ENCODE assay signal across 22 cellular contexts in the genomic region with DNA sequence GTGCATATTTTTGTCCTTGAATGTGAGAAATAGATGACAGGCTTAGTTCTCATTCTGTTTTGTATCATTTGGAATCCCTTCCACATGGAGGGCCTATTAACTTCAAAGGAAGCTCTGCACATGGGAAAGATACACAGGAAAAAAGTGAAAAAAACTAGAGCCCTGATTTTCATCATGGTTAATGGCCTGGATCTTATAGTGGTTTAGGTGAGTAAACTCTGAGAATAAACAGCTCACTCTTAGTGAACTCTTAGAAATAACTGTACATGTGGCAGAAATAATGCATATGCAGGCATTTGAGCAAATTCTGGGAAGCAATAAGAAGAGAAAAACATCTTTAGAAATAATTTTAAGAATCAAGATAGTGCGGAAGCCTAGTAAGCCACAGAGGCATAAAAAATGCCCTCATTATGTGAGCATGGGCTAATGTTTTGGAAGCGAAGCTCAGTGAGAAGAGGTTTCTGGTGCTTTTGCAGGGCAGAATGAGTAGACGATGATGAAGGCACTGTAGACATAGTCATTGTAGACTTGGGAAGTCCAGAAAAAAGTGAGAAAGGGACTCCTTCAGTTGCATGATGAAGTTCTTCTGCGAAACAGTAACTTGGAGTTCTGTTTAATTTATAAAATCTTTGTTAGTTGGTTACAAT.
"Had no signal": no experiment of that assay in that cellular context is flagged by ENCODE, and none has a peak within 500 bp of the region (broad histone marks: within the 10 kb centered on the region; RNA-seq: fewer than 3 reads in every experiment).

No MANE protein-coding gene starts in this region.

- H3K27me3 Mint-ChIP-seq: activated CD4-positive, alpha-beta memory T cell treated with anti-CD3 and anti-CD28 coated beads, Interleukin-2, amount 10 ng/mL, durations not matched to agents 7 days and 5 days; activated naive CD4-positive, alpha-beta T cell treated with anti-CD3 and anti-CD28 coated beads, Interleukin-2, amount 50 U/mL, for 24 hours had no signal

- H3K27ac Mint-ChIP-seq: activated CD4-positive, alpha-beta memory T cell treated with anti-CD3 and anti-CD28 coated beads, Interleukin-2, amount 10 ng/mL, durations not matched to agents 7 days and 5 days; activated naive CD4-positive, alpha-beta T cell treated with anti-CD3 and anti-CD28 coated beads, Interleukin-2, amount 50 U/mL, for 24 hours; activated T-helper 1 cell treated with anti-CD3 and anti-CD28 coated beads, Interleukin-12 subunit alpha, Interleukin-12 subunit beta, Interleukin-2, Interleukin-4 antibody, amounts not matched to agents 30 ng/mL and 10 ng/mL and 1 ng/mL, durations not matched to agents 14 hours and 24 hours and 36 hours had no signal

- ATAC-seq: esophagus mucosa, right lobe of liver had no signal

- H3K9me3 Mint-ChIP-seq: activated naive CD4-positive, alpha-beta T cell treated with anti-CD3 and anti-CD28 coated beads, Interleukin-2, amount 50 U/mL, for 24 hours had no signal

- DNase-seq: activated CD4-positive, alpha-beta memory T cell treated with anti-CD3 and anti-CD28 coated beads, Interleukin-2, amount 10 ng/mL, durations not matched to agents 7 days and 5 days; activated CD4-positive, alpha-beta T cell treated with anti-CD3 and anti-CD28 coated beads for 48 hours; activated CD4-positive, CD25-positive, alpha-beta regulatory T cell; activated gamma-delta T cell treated with Interleukin-2 at 50 U/mL for 16 hours; aorta; brain microvascular endothelial cell; caudate nucleus; effector memory CD4-positive, alpha-beta T cell; hypothalamus; occipital lobe; right lobe of liver; stimulated activated CD4-positive, alpha-beta T cell treated with anti-CD3 and anti-CD28 coated beads, Interleukin-2, amount 100 ng/mL, for 24 hours; stimulated activated naive CD4-positive, alpha-beta T cell; T1000; testis; trophoblast cell had no signal

- H3K4me3 Mint-ChIP-seq: activated CD4-positive, alpha-beta memory T cell treated with anti-CD3 and anti-CD28 coated beads, Interleukin-2, amount 10 ng/mL, durations not matched to agents 7 days and 5 days; activated naive CD4-positive, alpha-beta T cell treated with anti-CD3 and anti-CD28 coated beads, Interleukin-2, amount 50 U/mL, for 24 hours; activated T-helper 1 cell treated with anti-CD3 and anti-CD28 coated beads, Interleukin-12 subunit alpha, Interleukin-12 subunit beta, Interleukin-2, Interleukin-4 antibody, amounts not matched to agents 30 ng/mL and 10 ng/mL and 1 ng/mL, durations not matched to agents 14 hours and 24 hours and 36 hours; neural crest cell had no signal

- FAIRE-seq: endothelial cell of umbilical vein, frontal cortex had no signal

- H3K4me1 Mint-ChIP-seq: neural crest cell had no signal
